ENCODE assay signal across 17 cellular contexts in the genomic region with DNA sequence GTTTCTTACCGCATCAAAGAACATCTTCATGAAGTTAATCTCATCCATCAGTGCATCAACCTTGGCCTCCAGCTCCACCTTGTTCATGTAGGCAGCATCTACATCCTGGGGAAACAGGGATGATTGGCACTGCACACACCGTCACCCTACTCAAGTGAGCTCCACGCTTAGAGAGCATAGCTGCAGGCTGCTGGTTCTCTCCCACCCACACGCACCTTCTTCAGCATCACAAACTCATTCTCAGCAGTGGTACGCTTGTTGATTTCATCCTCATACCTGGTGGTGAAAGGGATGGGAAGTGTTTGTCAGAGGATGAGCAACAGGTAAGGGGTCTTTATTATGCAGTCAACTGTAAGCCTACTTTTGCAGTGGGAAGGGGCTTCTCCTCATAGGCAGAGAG. TPM values are rescaled to one million over a fixed set of nuclear protein-coding genes. Genes with fewer than 3 reads are reported as not detected.
DNase-seq lines count a peak whose midpoint lies in the region; ATAC-seq and TF ChIP-seq lines count a peak whose summit lies in the region.
"Had no signal": no experiment of that assay in that cellular context is flagged by ENCODE, and none has a peak within 500 bp of the region (broad histone marks: within the 10 kb centered on the region; RNA-seq: fewer than 3 reads in every experiment).

No MANE protein-coding gene starts in this region.

- H3K4me3 ChIP-seq in colonic mucosa: no peak overlapping the region
- H3K4me3 ChIP-seq in lung: no peak overlapping the region
- H3K4me3 ChIP-seq in vagina: peak overlapping the region in 1 of 2 donors; percentile 42
- H3K4me3 ChIP-seq: Peyer's patch had no signal

- intact Hi-C loops in activated CD4-positive, alpha-beta memory T cell treated with anti-CD3 and anti-CD28 coated beads for 36 hours (cut with micrococcal nuclease): no loop called here
- intact Hi-C loops in colonic mucosa (cut with DNase I) (no loop called here), vagina (cut with DNase I) (no loop called here)

- H3K9me3 ChIP-seq in colonic mucosa (no peaks in the 10 kb centered on the region), lung (ENCODE audit: control insufficient read depth in 2 of 2, insufficient read depth in 1 of 2, low read length in 1 of 2) (peaks cover 0 to 3% of the 10 kb centered on the region in 2 donors), vagina (no peaks in the 10 kb centered on the region)
- H3K9me3 ChIP-seq: Peyer's patch had no signal

- TF ChIP-seq CTCF in colonic mucosa (IDR thresholded peaks at IDR 0.05) (no peak), lung (IDR thresholded peaks at IDR 0.05; ENCODE audit: control extremely low read depth, extremely low read depth) (no peak), vagina (IDR thresholded peaks at IDR 0.05) (no peak)

- ATAC-seq in lung (ENCODE audit: insufficient read depth, low FRiP score): no peak
- no peak for ATAC-seq in HG03378 (IDR thresholded peaks at IDR 0.05; ENCODE audit: unreplicated experiment)

- WGBS in lung, 2 donors: 92 to 93% methylated on average over 5 of the region's 5 CpGs

- POLR2A ChIA-PET in activated CD4-positive, alpha-beta memory T cell treated with anti-CD3 and anti-CD28 coated beads, Interleukin-2, amount 10 ng/mL, durations not matched to agents 7 days and 5 days (lab: Charles Lee): no interaction called here
- POLR2A ChIA-PET in activated CD4-positive, alpha-beta memory T cell treated with anti-CD3 and anti-CD28 coated beads for 36 hours (lab: Charles Lee): no interaction called here

- H3K27me3 Mint-ChIP-seq in activated CD4-positive, alpha-beta memory T cell treated with anti-CD3 and anti-CD28 coated beads, Interleukin-2, amount 10 ng/mL, durations not matched to agents 7 days and 5 days: no peaks in the 10 kb centered on the region
- H3K27me3 Mint-ChIP-seq in activated CD4-positive, alpha-beta memory T cell treated with anti-CD3 and anti-CD28 coated beads for 36 hours: peaks cover 3% of the 10 kb centered on the region

- H3K27ac ChIP-seq in colonic mucosa: no peak overlapping the region
- H3K27ac ChIP-seq in lung (ENCODE audit: low read depth in 1 of 2, low read length in 1 of 2): no peak overlapping the region
- peak overlapping the region; percentile 47 for H3K27ac ChIP-seq in vagina
- H3K27ac ChIP-seq: C4-2B, Peyer's patch had no signal

- no peaks in the 10 kb centered on the region for H3K4me1 Mint-ChIP-seq in activated CD4-positive, alpha-beta memory T cell treated with anti-CD3 and anti-CD28 coated beads, Interleukin-2, amount 10 ng/mL, durations not matched to agents 7 days and 5 days
- H3K4me1 Mint-ChIP-seq in activated CD4-positive, alpha-beta memory T cell treated with anti-CD3 and anti-CD28 coated beads for 36 hours (ENCODE audit: low read depth): no peaks in the 10 kb centered on the region

- H3K36me3 ChIP-seq in colonic mucosa (no peaks in the 10 kb centered on the region), lung (ENCODE audit: control insufficient read depth in 2 of 2, insufficient read depth in 2 of 2, low read length in 2 of 2) (no peaks in the 10 kb centered on the region), vagina (no peaks in the 10 kb centered on the region)
- H3K36me3 ChIP-seq: Peyer's patch had no signal

- no peak for TF ChIP-seq POLR2A in vagina (IDR thresholded peaks at IDR 0.05)

- DNase-seq in activated CD4-positive, alpha-beta memory T cell treated with anti-CD3 and anti-CD28 coated beads, Interleukin-2, amount 10 ng/mL, durations not matched to agents 7 days and 5 days: peak; percentile 6
- DNase-seq in activated CD4-positive, alpha-beta memory T cell treated with anti-CD3 and anti-CD28 coated beads for 36 hours: no peak
- DNase-seq in colonic mucosa (peak; percentile 6), lung (ENCODE audit: low spot score) (peak; percentile 16), vagina (ENCODE audit: extremely low spot score in 2 of 2) (peak; percentile 49 to 82), NCI-H1417 (lab: John Stamatoyannopoulos, UW) (no peak), amygdala (lab: John Stamatoyannopoulos, UW) (no peak)
- DNase-seq: DMS153, Karpas-422, NCI-H2029 treated with DMSO at 0.1 percent for 48 hours, NCI-H510A treated with DMSO at 0.1 percent for 48 hours, SIG-M5 had no signal

- H3K27me3 ChIP-seq in colonic mucosa: no peaks in the 10 kb centered on the region
- no peaks in the 10 kb centered on the region for H3K27me3 ChIP-seq in lung (ENCODE audit: control insufficient read depth, insufficient read depth)
- no peaks in the 10 kb centered on the region for H3K27me3 ChIP-seq in vagina
- H3K27me3 ChIP-seq: Peyer's patch had no signal

- H3K36me3 Mint-ChIP-seq in activated CD4-positive, alpha-beta memory T cell treated with anti-CD3 and anti-CD28 coated beads, Interleukin-2, amount 10 ng/mL, durations not matched to agents 7 days and 5 days (ENCODE audit: low read depth): no peaks in the 10 kb centered on the region
- no peaks in the 10 kb centered on the region for H3K36me3 Mint-ChIP-seq in activated CD4-positive, alpha-beta memory T cell treated with anti-CD3 and anti-CD28 coated beads for 36 hours

- H3K27ac Mint-ChIP-seq in activated CD4-positive, alpha-beta memory T cell treated with anti-CD3 and anti-CD28 coated beads, Interleukin-2, amount 10 ng/mL, durations not matched to agents 7 days and 5 days: no peak overlapping the region
- no peak overlapping the region for H3K27ac Mint-ChIP-seq in activated CD4-positive, alpha-beta memory T cell treated with anti-CD3 and anti-CD28 coated beads for 36 hours

- no peak overlapping the region for H3K4me3 Mint-ChIP-seq in activated CD4-positive, alpha-beta memory T cell treated with anti-CD3 and anti-CD28 coated beads, Interleukin-2, amount 10 ng/mL, durations not matched to agents 7 days and 5 days
- H3K4me3 Mint-ChIP-seq in activated CD4-positive, alpha-beta memory T cell treated with anti-CD3 and anti-CD28 coated beads for 36 hours: no peak overlapping the region

- CTCF ChIA-PET in activated CD4-positive, alpha-beta memory T cell treated with anti-CD3 and anti-CD28 coated beads, Interleukin-2, amount 10 ng/mL, durations not matched to agents 7 days and 5 days (lab: Charles Lee): no interaction called here
- CTCF ChIA-PET in activated CD4-positive, alpha-beta memory T cell treated with anti-CD3 and anti-CD28 coated beads for 36 hours (lab: Charles Lee): no interaction called here

- no peak overlapping the region for H3K9ac ChIP-seq in colonic mucosa (ENCODE audit: low read depth in 2 of 2, low read length in 2 of 2)

- H3K4me1 ChIP-seq in colonic mucosa: no peaks in the 10 kb centered on the region
- no peaks in the 10 kb centered on the region for H3K4me1 ChIP-seq in lung (ENCODE audit: control insufficient read depth in 2 of 2, insufficient read depth in 2 of 2, low read length in 2 of 2)
- H3K4me1 ChIP-seq in vagina: peaks cover 12% of the 10 kb centered on the region
- H3K4me1 ChIP-seq: Peyer's patch had no signal

- H3K9me3 Mint-ChIP-seq in activated CD4-positive, alpha-beta memory T cell treated with anti-CD3 and anti-CD28 coated beads, Interleukin-2, amount 10 ng/mL, durations not matched to agents 7 days and 5 days: no peaks in the 10 kb centered on the region
- no peaks in the 10 kb centered on the region for H3K9me3 Mint-ChIP-seq in activated CD4-positive, alpha-beta memory T cell treated with anti-CD3 and anti-CD28 coated beads for 36 hours

RNA-seq across cellular contexts. Expression of gene KRT5, which starts 2.3 kb away (rescaled TPM):
- total RNA-seq in activated CD4-positive, alpha-beta memory T cell treated with anti-CD3 and anti-CD28 coated beads, Interleukin-2, amount 10 ng/mL, durations not matched to agents 7 days and 5 days: not detected
- not detected for total RNA-seq in activated CD4-positive, alpha-beta memory T cell treated with anti-CD3 and anti-CD28 coated beads for 36 hours
- total RNA-seq in colonic mucosa: not detected
- 10 to 100 TPM; 19.0 to 49.4 TPM for total RNA-seq in lung
- polyA plus RNA-seq in lung: 10 to 100 TPM; 15.8 to 48.5 TPM
- 4,247 TPM for total RNA-seq in vagina
- total RNA-seq: H4 had no signal

RNA-seq across cellular contexts. Expression of gene KRT6A, which starts 24.8 kb away (rescaled TPM):
- not detected for total RNA-seq in activated CD4-positive, alpha-beta memory T cell treated with anti-CD3 and anti-CD28 coated beads, Interleukin-2, amount 10 ng/mL, durations not matched to agents 7 days and 5 days
- total RNA-seq in activated CD4-positive, alpha-beta memory T cell treated with anti-CD3 and anti-CD28 coated beads for 36 hours: not detected
- total RNA-seq in colonic mucosa: not detected
- total RNA-seq in lung: 1 to 10 TPM in 1 of 2 donors, under 1 TPM in 1; 0.65 to 7.9 TPM
- 10 to 100 TPM in 1 of 2 donors, 1 to 10 TPM in 1; 6.8 to 46.8 TPM for polyA plus RNA-seq in lung
- 7,258 TPM for total RNA-seq in vagina
- total RNA-seq: A172, H4 had no signal

RNA-seq across cellular contexts. Expression of gene KRT71, which starts 35.1 kb away (rescaled TPM):
- total RNA-seq in activated CD4-positive, alpha-beta memory T cell treated with anti-CD3 and anti-CD28 coated beads, Interleukin-2, amount 10 ng/mL, durations not matched to agents 7 days and 5 days: not detected
- not detected for total RNA-seq in activated CD4-positive, alpha-beta memory T cell treated with anti-CD3 and anti-CD28 coated beads for 36 hours
- total RNA-seq in colonic mucosa (not detected), lung (not detected), vagina (not detected)
- not detected for polyA plus RNA-seq in lung
- total RNA-seq: A172, H4, Peyer's patch had no signal

RNA-seq across cellular contexts. Expression of gene KRT6C, which starts 44.3 kb away (rescaled TPM):
- total RNA-seq in activated CD4-positive, alpha-beta memory T cell treated with anti-CD3 and anti-CD28 coated beads, Interleukin-2, amount 10 ng/mL, durations not matched to agents 7 days and 5 days: not detected
- not detected for total RNA-seq in activated CD4-positive, alpha-beta memory T cell treated with anti-CD3 and anti-CD28 coated beads for 36 hours
- total RNA-seq in colonic mucosa (not detected), lung (not detected), vagina (257 TPM)
- under 1 TPM; 0.08 to 0.10 TPM for polyA plus RNA-seq in lung
- total RNA-seq: A172, H4 had no signal

RNA-seq across cellular contexts. Expression of gene KRT74, which starts 55.8 kb away (rescaled TPM):
- not detected for total RNA-seq in activated CD4-positive, alpha-beta memory T cell treated with anti-CD3 and anti-CD28 coated beads, Interleukin-2, amount 10 ng/mL, durations not matched to agents 7 days and 5 days
- not detected for total RNA-seq in activated CD4-positive, alpha-beta memory T cell treated with anti-CD3 and anti-CD28 coated beads for 36 hours
- total RNA-seq in colonic mucosa (not detected), lung (not detected), vagina (not detected)
- not detected for polyA plus RNA-seq in lung
- total RNA-seq: A172, H4, Peyer's patch had no signal

Comparison
In these comparisons a context has a peak if more than half of its experiments do, and no peak if none do; other contexts are left out.
1. DNase-seq: peak in activated CD4-positive, alpha-beta memory T cell treated with anti-CD3 and anti-CD28 coated beads, Interleukin-2, amount 10 ng/mL, durations not matched to agents 7 days and 5 days (single experiment), colonic mucosa (single experiment), lung (single experiment) and vagina (2 of 2); none in activated CD4-positive, alpha-beta memory T cell treated with anti-CD3 and anti-CD28 coated beads for 36 hours (single experiment), NCI-H1417 (0 of 3) and amygdala (0 of 56).
2. RNA of gene KRT5, which starts 2.3 kb away (total RNA-seq): 4,247 TPM in vagina (single experiment); 19.0 to 49.4 TPM in lung, not detected in activated CD4-positive, alpha-beta memory T cell treated with anti-CD3 and anti-CD28 coated beads, Interleukin-2, amount 10 ng/mL, durations not matched to agents 7 days and 5 days, not detected in colonic mucosa and not detected in activated CD4-positive, alpha-beta memory T cell treated with anti-CD3 and anti-CD28 coated beads for 36 hours; every median in the first group is over 10 times any median in the second.
3. RNA of gene KRT6A, which starts 24.8 kb away (total RNA-seq): 7,258 TPM in vagina (single experiment); 0.65 to 7.9 TPM in lung, not detected in colonic mucosa, not detected in activated CD4-positive, alpha-beta memory T cell treated with anti-CD3 and anti-CD28 coated beads, Interleukin-2, amount 10 ng/mL, durations not matched to agents 7 days and 5 days and not detected in activated CD4-positive, alpha-beta memory T cell treated with anti-CD3 and anti-CD28 coated beads for 36 hours; every median in the first group is over 100 times any median in the second.